In the genomic region with DNA sequence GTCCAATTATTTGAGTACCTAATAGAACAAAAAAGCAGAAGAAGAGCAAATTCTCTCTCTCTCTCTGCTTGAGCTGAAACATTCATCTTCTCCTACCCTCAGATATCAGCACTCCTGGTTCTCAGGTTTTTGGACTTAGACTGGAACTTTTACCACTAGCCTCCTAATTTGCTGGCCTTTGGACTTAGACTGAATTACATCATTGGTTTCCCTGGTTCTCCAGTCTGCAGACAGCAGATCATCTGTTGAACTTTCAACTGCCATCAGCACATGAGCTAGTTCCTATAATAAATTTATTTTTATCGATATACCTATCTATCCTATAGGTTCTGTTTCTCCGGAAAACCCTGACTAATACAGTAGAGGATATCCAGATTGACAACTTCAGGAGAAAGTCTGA, we compare ENCODE assay signal across 5 cellular contexts.
"Had no signal": no experiment of that assay in that cellular context is flagged by ENCODE, and none has a peak within 500 bp of the region (broad histone marks: within the 10 kb centered on the region; RNA-seq: fewer than 3 reads in every experiment).

No MANE protein-coding gene starts in this region.

- DNase-seq: IMR-90, KBM-7 had no signal

- H3K4me3 ChIP-seq: K562 had no signal

- ATAC-seq: K562 had no signal

- H3K27ac ChIP-seq: HL-60 had no signal

- FAIRE-seq: HTR-8/SVneo, K562 had no signal
